29 cellular contexts compared by ENCODE assay signal in the genomic region with DNA sequence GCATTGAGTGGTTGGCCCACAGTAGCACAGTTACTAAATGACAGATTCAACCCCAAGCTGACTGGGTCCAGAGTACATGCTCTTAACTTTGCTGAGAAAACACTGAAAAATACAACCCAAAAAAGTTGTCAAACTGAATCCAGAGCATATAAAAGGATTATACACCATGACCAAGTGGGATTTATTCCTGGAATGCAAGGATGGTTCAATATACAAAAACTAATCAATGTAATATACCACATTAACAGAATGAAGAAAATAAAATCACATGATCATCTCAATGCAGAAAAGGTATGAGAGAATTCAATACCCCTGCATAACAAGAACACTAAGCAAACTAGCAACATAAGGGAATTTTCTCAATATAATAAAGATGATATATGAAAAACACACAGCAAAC.
"Had no signal": no experiment of that assay in that cellular context is flagged by ENCODE, and none has a peak within 500 bp of the region (broad histone marks: within the 10 kb centered on the region; RNA-seq: fewer than 3 reads in every experiment).

No MANE protein-coding gene starts in this region.

- H3K27ac ChIP-seq: adrenal gland, body of pancreas, colonic mucosa, esophagus squamous epithelium, gastroesophageal sphincter, heart right ventricle, hepatocyte, VCaP had no signal

- H3K4me3 ChIP-seq: adrenal gland, body of pancreas, colonic mucosa, esophagus squamous epithelium, gastroesophageal sphincter, heart right ventricle, hepatocyte had no signal

- H3K4me1 ChIP-seq: colonic mucosa had no signal

- DNase-seq: activated B cell treated with CpG ODN at 0.5 μM for 24 hours; activated CD4-positive, alpha-beta T cell treated with anti-CD3 and anti-CD28 coated beads for 48 hours; activated CD4-positive, alpha-beta T cell treated with anti-CD3 and anti-CD28 coated beads, Interleukin-2, amount 50 U/mL, for 1 hour; activated CD4-positive, alpha-beta T cell treated with anti-CD3 and anti-CD28 coated beads, Interleukin-2, amount 50 U/mL, for 48 hours; activated CD8-positive, alpha-beta memory T cell treated with anti-CD3 and anti-CD28 coated beads for 24 hours; activated CD8-positive, alpha-beta T cell treated with anti-CD3 and anti-CD28 coated beads for 36 hours; activated effector memory CD4-positive, alpha-beta T cell treated with Interleukin-2 at 50 U/mL for 16 hours; activated gamma-delta T cell treated with Interleukin-2 at 50 U/mL for 16 hours; activated naive CD4-positive, alpha-beta T cell treated with anti-CD3 and anti-CD28 coated beads, Interleukin-2, amount 50 U/mL, for 16 hours; activated naive CD4-positive, alpha-beta T cell treated with Interleukin-2 at 50 U/mL for 16 hours; activated T-cell treated with anti-CD3 and anti-CD28 coated beads, Interleukin-2, amount 50 U/mL, for 4 hours; adrenal gland; amygdala; aorta; body of pancreas; caudate nucleus; colonic mucosa; effector CD8-positive, alpha-beta T cell; esophagus squamous epithelium; foreskin melanocyte; heart right ventricle; T-helper 1 cell; T-helper 17 cell; T1000 had no signal

- H3K9me3 ChIP-seq: colonic mucosa had no signal

- H2AFZ ChIP-seq: hepatocyte had no signal

- H3K27me3 ChIP-seq: adrenal gland, body of pancreas, colonic mucosa, esophagus squamous epithelium, gastroesophageal sphincter, heart right ventricle, hepatocyte had no signal

- ATAC-seq: activated CD4-positive, CD25-positive, alpha-beta regulatory T cell treated with anti-CD3 and anti-CD28 coated beads, Interleukin-2, amount 50 U/mL, for 24 hours; activated CD8-positive, alpha-beta T cell treated with anti-CD3 and anti-CD28 coated beads for 36 hours; activated T-cell treated with anti-CD3 and anti-CD28 coated beads, Interleukin-2, amount 50 U/mL, for 4 hours; activated T-helper 17 cell treated with anti-CD3 and anti-CD28 coated beads, Interleukin-2, amount 50 U/mL, for 72 hours; body of pancreas; gastroesophageal sphincter; heart right ventricle; T-helper 17 cell had no signal

- H3K36me3 ChIP-seq: adrenal gland, colonic mucosa, gastroesophageal sphincter had no signal

- H3K4me2 ChIP-seq: hepatocyte had no signal
